8 cellular contexts compared by ENCODE assay signal in the genomic region with DNA sequence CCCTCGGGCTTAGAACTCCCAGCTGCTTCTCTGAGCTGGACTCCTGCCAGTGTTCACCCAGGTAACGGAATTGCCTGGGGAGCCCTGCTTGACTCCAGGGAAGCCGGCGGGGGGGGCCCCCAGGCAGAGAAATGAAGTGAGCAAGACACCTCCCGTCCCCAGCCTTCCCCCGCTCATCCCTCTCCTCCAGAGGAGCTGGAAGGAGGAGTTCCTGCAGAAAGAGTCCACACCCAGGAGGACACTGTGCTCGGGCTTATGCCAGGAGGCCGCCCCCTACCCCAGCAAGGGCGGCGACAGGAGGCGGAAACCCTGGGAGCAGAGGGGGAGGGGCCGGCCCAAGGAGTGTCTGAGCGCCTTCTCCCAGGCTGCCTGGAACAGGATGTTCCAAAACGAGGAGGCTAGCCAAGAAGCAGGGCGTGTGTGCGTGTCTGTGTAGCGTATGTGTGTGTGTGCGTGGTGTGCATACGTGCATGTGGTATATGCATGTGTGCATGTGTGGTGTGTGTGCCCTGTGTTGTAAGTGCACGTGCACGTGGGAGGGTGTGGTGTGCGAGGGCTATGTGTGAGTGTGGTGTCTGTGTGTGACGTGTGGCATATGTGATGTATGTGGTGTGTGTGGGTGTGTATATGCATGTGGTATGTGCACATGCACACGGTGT.
DNase-seq lines count a peak whose midpoint lies in the region; ATAC-seq lines count a peak whose summit lies in the region.

No MANE protein-coding gene starts in this region.

- H3K27ac ChIP-seq in angular gyrus (ENCODE audit: low read depth, low read length) (peak overlapping the region; percentile 67), temporal lobe (ENCODE audit: low read depth, low read length) (peak overlapping the region; percentile 76)

- DNase-seq in NCI-H1436 (lab: John Stamatoyannopoulos, UW) (peak; percentile 35), NCI-H1436 treated with DMSO at 0.1 percent for 48 hours (lab: John Stamatoyannopoulos, UW) (no peak), iPS-NIHi11 (ENCODE audit: low spot score) (peak; percentile 63), NCI-H128 (lab: John Stamatoyannopoulos, UW; ENCODE audit: unreplicated experiment) (no peak), cerebellar nuclear complex (lab: John Stamatoyannopoulos, UW) (no peak)

- no peak for ATAC-seq in GM18498 (IDR thresholded peaks at IDR 0.05; ENCODE audit: unreplicated experiment)

Comparison
In these comparisons a context has a peak if more than half of its experiments do, and no peak if none do; other contexts are left out.
1. DNase-seq: peak in NCI-H1436 (single experiment) and iPS-NIHi11 (single experiment); none in NCI-H1436 treated with DMSO at 0.1 percent for 48 hours (single experiment), NCI-H128 (single experiment) and cerebellar nuclear complex (0 of 2).